12 cellular contexts compared by ENCODE assay signal in the genomic region with DNA sequence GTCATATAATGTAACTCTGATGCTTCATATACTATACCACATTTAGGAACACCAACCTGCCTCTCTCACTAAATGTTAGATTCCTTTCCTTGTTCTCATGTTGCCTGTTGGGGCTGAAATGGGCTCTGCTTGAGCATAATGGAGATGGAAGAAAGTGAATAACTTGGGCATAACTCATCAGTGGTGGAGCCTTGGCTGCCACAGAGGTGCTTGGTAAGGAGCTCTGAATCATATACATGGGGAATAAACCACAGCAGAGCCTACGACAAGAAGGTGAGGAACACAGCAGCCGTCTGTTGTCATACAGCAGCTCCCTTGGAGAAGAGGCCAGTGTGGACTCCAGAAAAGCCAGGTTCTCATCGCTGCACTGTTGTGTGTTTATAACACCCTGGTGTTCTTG.
A peak's percentile ranks its signal among the peaks of the same experiment; 100 is the strongest.
DNase-seq lines count a peak whose midpoint lies in the region; ATAC-seq and TF ChIP-seq lines count a peak whose summit lies in the region.
"Had no signal": no experiment of that assay in that cellular context is flagged by ENCODE, and none has a peak within 500 bp of the region (broad histone marks: within the 10 kb centered on the region; RNA-seq: fewer than 3 reads in every experiment).

No MANE protein-coding gene starts in this region.

- intact Hi-C loops in left ventricle myocardium inferior (cut with micrococcal nuclease): no loop called here

- H3K27me3 ChIP-seq in left ventricle myocardium inferior (ENCODE audit: low read depth): no peaks in the 10 kb centered on the region

- H3K36me3 Mint-ChIP-seq in activated naive CD8-positive, alpha-beta T cell treated with anti-CD3 and anti-CD28 coated beads, Interleukin-2, amount 10 ng/mL, durations not matched to agents 7 days and 5 days: peaks cover 4% of the 10 kb centered on the region
- H3K36me3 Mint-ChIP-seq: brain had no signal

- H3K9me3 ChIP-seq in left ventricle myocardium inferior (replicated peaks): no peaks in the 10 kb centered on the region

- no peaks in the 10 kb centered on the region for H3K27me3 Mint-ChIP-seq in activated naive CD8-positive, alpha-beta T cell treated with anti-CD3 and anti-CD28 coated beads, Interleukin-2, amount 10 ng/mL, durations not matched to agents 7 days and 5 days

- no peak overlapping the region for H3K27ac ChIP-seq in left ventricle myocardium inferior (replicated peaks)

- peaks cover 33% of the 10 kb centered on the region for H3K4me1 Mint-ChIP-seq in activated naive CD8-positive, alpha-beta T cell treated with anti-CD3 and anti-CD28 coated beads, Interleukin-2, amount 10 ng/mL, durations not matched to agents 7 days and 5 days

- H3K27ac Mint-ChIP-seq in activated naive CD8-positive, alpha-beta T cell treated with anti-CD3 and anti-CD28 coated beads, Interleukin-2, amount 10 ng/mL, durations not matched to agents 7 days and 5 days: peak overlapping the region; percentile 12

- POLR2A ChIA-PET in activated naive CD8-positive, alpha-beta T cell treated with anti-CD3 and anti-CD28 coated beads, Interleukin-2, amount 10 ng/mL, durations not matched to agents 7 days and 5 days (lab: Charles Lee): no interaction called here

- H3K4me3 Mint-ChIP-seq in activated naive CD8-positive, alpha-beta T cell treated with anti-CD3 and anti-CD28 coated beads, Interleukin-2, amount 10 ng/mL, durations not matched to agents 7 days and 5 days: no peak overlapping the region
- H3K4me3 Mint-ChIP-seq: brain had no signal

- DNase-seq in AG09309 (ENCODE audit: low read depth): peak; percentile 37
- peak; percentile 28 for DNase-seq in HCEC 1CT
- DNase-seq in activated naive CD8-positive, alpha-beta T cell treated with anti-CD3 and anti-CD28 coated beads, Interleukin-2, amount 10 ng/mL, durations not matched to agents 7 days and 5 days: no peak
- DNase-seq in hepatic stellate cell (ENCODE audit: low spot score): peak; percentile 12
- no peak for DNase-seq in hypothalamus (lab: John Stamatoyannopoulos, UW)
- no peak for DNase-seq in NCI-H1048 (lab: John Stamatoyannopoulos, UW)
- DNase-seq in left ventricle myocardium inferior: no peak
- DNase-seq in UCSD-AML1 (lab: John Stamatoyannopoulos, UW; ENCODE audit: unreplicated experiment): no peak
- DNase-seq: activated CD8-positive, alpha-beta memory T cell treated with anti-CD3 and anti-CD28 coated beads, Interleukin-2, amount 50 U/mL, for 48 hours; NCI-H1092 treated with DMSO at 0.1 percent for 48 hours; NCI-H524 had no signal

- no peak for ATAC-seq in activated naive CD8-positive, alpha-beta T cell treated with anti-CD3 and anti-CD28 coated beads, Interleukin-2, amount 10 ng/mL, durations not matched to agents 7 days and 5 days (ENCODE audit: low read depth)

- no peaks in the 10 kb centered on the region for H3K4me1 ChIP-seq in left ventricle myocardium inferior

- H3K9me3 Mint-ChIP-seq in activated naive CD8-positive, alpha-beta T cell treated with anti-CD3 and anti-CD28 coated beads, Interleukin-2, amount 10 ng/mL, durations not matched to agents 7 days and 5 days: peaks cover 2% of the 10 kb centered on the region

- H3K36me3 ChIP-seq in left ventricle myocardium inferior: no peaks in the 10 kb centered on the region

- TF ChIP-seq CTCF in AG09309 (IDR thresholded peaks at IDR 0.05; ENCODE audit: control insufficient read depth, insufficient read depth, low read depth, low read length, missing control alignments): no peak
- no peak for TF ChIP-seq CTCF in left ventricle myocardium inferior (IDR thresholded peaks at IDR 0.05; ENCODE audit: borderline replicate concordance)

- H3K4me3 ChIP-seq in AG09309 (ENCODE audit: control insufficient read depth, low read depth, low read length) (no peak overlapping the region), left ventricle myocardium inferior (no peak overlapping the region)

Comparison
In these comparisons a context has a peak if more than half of its experiments do, and no peak if none do; other contexts are left out.
1. DNase-seq: peak in AG09309 (single experiment), HCEC 1CT (single experiment) and hepatic stellate cell (single experiment); none in activated naive CD8-positive, alpha-beta T cell treated with anti-CD3 and anti-CD28 coated beads, Interleukin-2, amount 10 ng/mL, durations not matched to agents 7 days and 5 days (single experiment), hypothalamus (0 of 51), NCI-H1048 (single experiment), left ventricle myocardium inferior (single experiment) and UCSD-AML1 (single experiment).